In the genomic region with DNA sequence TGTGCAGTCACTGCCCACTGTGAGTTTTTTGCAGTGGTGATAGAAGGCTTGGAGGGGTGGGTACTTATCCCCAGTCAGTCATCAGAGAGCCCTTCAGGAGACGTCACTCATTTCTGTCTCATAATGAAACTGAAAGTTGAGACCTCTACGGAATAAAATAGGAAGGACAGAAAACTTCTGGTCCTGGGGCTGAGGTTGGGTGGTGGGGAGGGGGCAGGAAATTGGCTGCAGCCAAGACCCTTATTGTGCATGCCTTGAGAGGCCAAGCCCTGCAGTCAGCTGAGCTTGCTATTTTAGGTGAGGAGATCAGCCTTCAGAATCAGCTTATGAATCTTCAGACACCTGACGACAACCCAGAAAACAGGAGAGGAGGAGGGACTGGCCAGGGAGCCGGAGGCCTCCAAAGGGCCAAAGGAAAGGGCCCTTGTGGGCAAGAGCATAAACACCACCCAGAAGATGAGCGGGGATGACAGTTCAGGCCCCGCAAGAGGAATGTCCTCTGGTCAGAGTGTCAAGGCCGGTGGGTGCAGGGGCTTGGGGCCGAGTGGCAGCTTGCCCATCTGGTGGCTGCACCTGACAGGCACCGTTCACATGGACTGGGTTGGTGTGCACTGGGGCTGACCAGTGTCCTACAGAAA, we compare ENCODE assay signal across 9 cellular contexts. TPM values are rescaled to one million over a fixed set of nuclear protein-coding genes. Genes with fewer than 3 reads are reported as not detected.
DNase-seq lines count a peak whose midpoint lies in the region; ATAC-seq and TF ChIP-seq lines count a peak whose summit lies in the region.
"Had no signal": no experiment of that assay in that cellular context is flagged by ENCODE, and none has a peak within 500 bp of the region (broad histone marks: within the 10 kb centered on the region; RNA-seq: fewer than 3 reads in every experiment).

No MANE protein-coding gene starts in this region.

- no peaks in the 10 kb centered on the region for H3K27me3 ChIP-seq in osteoblast (ENCODE audit: insufficient read depth, low read length)

- H3K4me1 ChIP-seq in osteoblast (ENCODE audit: insufficient read depth, low read length) = no peaks in the 10 kb centered on the region
- H3K4me1 ChIP-seq: A549 had no signal

- no peak overlapping the region for H3K27ac ChIP-seq in osteoblast (ENCODE audit: low read depth, low read length)
- H3K27ac ChIP-seq: A549 had no signal

- H3K9me3 ChIP-seq in osteoblast (ENCODE audit: low read depth, low read length) = no peaks in the 10 kb centered on the region
- H3K9me3 ChIP-seq: A549 had no signal

- peak; percentile 85 to 91 for ATAC-seq in activated CD4-positive, CD25-positive, alpha-beta regulatory T cell treated with anti-CD3 and anti-CD28 coated beads, Interleukin-2, amount 50 U/mL, for 24 hours
- peak; percentile 70 for ATAC-seq in HG02884 (IDR thresholded peaks at IDR 0.05; ENCODE audit: unreplicated experiment)
- ATAC-seq: A549 had no signal

- no peaks in the 10 kb centered on the region for H4K20me1 ChIP-seq in osteoblast (ENCODE audit: insufficient read depth, low read length)

- H3K4me2 ChIP-seq in osteoblast (ENCODE audit: insufficient read depth, low read length) = peak overlapping the region; percentile 23
- H3K4me2 ChIP-seq: A549 had no signal

- peaks cover 16% of the 10 kb centered on the region for H3K4me1 Mint-ChIP-seq in T-helper 2 cell treated with Interferon-gamma antibody and Interleukin-4, amounts not matched to agents 5 μg/mL and 100 μg/mL, for 36 hours (ENCODE audit: low read depth)

- no peak overlapping the region for H2AFZ ChIP-seq in osteoblast (ENCODE audit: low read length)

- H3K9me3 Mint-ChIP-seq in T-helper 2 cell treated with Interferon-gamma antibody and Interleukin-4, amounts not matched to agents 5 μg/mL and 100 μg/mL, for 36 hours = no peaks in the 10 kb centered on the region

- H3K36me3 Mint-ChIP-seq in T-helper 2 cell treated with Interferon-gamma antibody and Interleukin-4, amounts not matched to agents 5 μg/mL and 100 μg/mL, for 36 hours (ENCODE audit: low read depth) = peaks cover 1% of the 10 kb centered on the region

- H3K4me3 Mint-ChIP-seq in T-helper 2 cell treated with Interferon-gamma antibody and Interleukin-4, amounts not matched to agents 5 μg/mL and 100 μg/mL, for 36 hours = peak overlapping the region; percentile 86

- no peak for DNase-seq in activated CD4-positive, CD25-positive, alpha-beta regulatory T cell (lab: John Stamatoyannopoulos, UW)
- DNase-seq in T-helper 2 cell treated with Interferon-gamma antibody and Interleukin-4, amounts not matched to agents 5 μg/mL and 100 μg/mL, for 36 hours (ENCODE audit: low spot score) = peak; percentile 23
- DNase-seq in osteoblast (ENCODE audit: insufficient read length, low spot score, missing footprints) (peak; percentile 13), NCI-H2196 treated with DMSO at 0.1 percent for 48 hours (lab: John Stamatoyannopoulos, UW; ENCODE audit: unreplicated experiment) (no peak), NCI-H2196 (lab: John Stamatoyannopoulos, UW; ENCODE audit: unreplicated experiment) (no peak), posterior vena cava (ENCODE audit: low spot score) (no peak)

- intact Hi-C loops in posterior vena cava (cut with DNase I) = no loop called here

- H3K4me3 ChIP-seq in osteoblast (ENCODE audit: insufficient read depth, low read length) = no peak overlapping the region
- H3K4me3 ChIP-seq: A549 had no signal

- H3K36me3 ChIP-seq in osteoblast (ENCODE audit: insufficient read depth, low read length) = no peaks in the 10 kb centered on the region

- no peak for TF ChIP-seq CTCF in osteoblast (IDR thresholded peaks at IDR 0.05; ENCODE audit: extremely low read depth, low read depth, low read length)

- H3K27me3 Mint-ChIP-seq in T-helper 2 cell treated with Interferon-gamma antibody and Interleukin-4, amounts not matched to agents 5 μg/mL and 100 μg/mL, for 36 hours (ENCODE audit: low read depth) = no peaks in the 10 kb centered on the region

- no peaks in the 10 kb centered on the region for H3K79me2 ChIP-seq in osteoblast (ENCODE audit: insufficient read depth, low read length)

- H3K27ac Mint-ChIP-seq in T-helper 2 cell treated with Interferon-gamma antibody and Interleukin-4, amounts not matched to agents 5 μg/mL and 100 μg/mL, for 36 hours = peak overlapping the region; percentile 93

RNA-seq across cellular contexts. Expression of gene ADA2, which starts 17.9 kb away (rescaled TPM):
- 0.29 and 2.2 TPM in 2 replicates for total RNA-seq in osteoblast
- 10 to 100 TPM in 1 of 2 donors, 1 to 10 TPM in 1; 7.4 to 11.8 TPM for total RNA-seq in posterior vena cava

Comparison
In these comparisons a context has a peak if more than half of its experiments do, and no peak if none do; other contexts are left out.
1. DNase-seq: peak in T-helper 2 cell treated with Interferon-gamma antibody and Interleukin-4, amounts not matched to agents 5 μg/mL and 100 μg/mL, for 36 hours (single experiment) and osteoblast (single experiment); none in activated CD4-positive, CD25-positive, alpha-beta regulatory T cell (0 of 4), NCI-H2196 treated with DMSO at 0.1 percent for 48 hours (single experiment), NCI-H2196 (single experiment) and posterior vena cava (single experiment).